ENCODE assay signal across 9 cellular contexts in genomic region chr11:32231909-32232493, GRCh38.
DNase-seq lines count a peak whose midpoint lies in the region; ATAC-seq and TF ChIP-seq lines count a peak whose summit lies in the region.
"Had no signal": no experiment of that assay in that cellular context is flagged by ENCODE, and none has a peak within 500 bp of the region (broad histone marks: within the 10 kb centered on the region; RNA-seq: fewer than 3 reads in every experiment).

No MANE protein-coding gene starts in this region.

- no peaks in the 10 kb centered on the region for H3K27me3 ChIP-seq in endodermal cell (ENCODE audit: control insufficient read depth, insufficient read depth, low read length, poor library complexity, severe bottlenecking)
- no peaks in the 10 kb centered on the region for H3K27me3 ChIP-seq in effector memory CD4-positive, alpha-beta T cell (replicated peaks; ENCODE audit: control insufficient read depth, insufficient read depth, low read length, poor library complexity, severe bottlenecking)

- H3K27ac ChIP-seq in endodermal cell (ENCODE audit: low read depth, low read length), result no peak overlapping the region
- H3K27ac ChIP-seq in effector memory CD4-positive, alpha-beta T cell (ENCODE audit: insufficient read depth, low read length, poor library complexity, severe bottlenecking), result no peak overlapping the region
- H3K27ac ChIP-seq: SK-N-MC had no signal

- peaks cover 2% of the 10 kb centered on the region for H3K4me1 Mint-ChIP-seq in endodermal cell
- H3K4me1 Mint-ChIP-seq in stimulated activated effector memory CD8-positive, alpha-beta T cell treated with anti-CD3 and anti-CD28 coated beads, Interleukin-12 subunit alpha, Interleukin-12 subunit beta, amount 100 ng/mL, for 72 hours, result no peaks in the 10 kb centered on the region

- WGBS in endodermal cell (ENCODE audit: insufficient coverage in 1 of 2, insufficient read length in 1 of 2), 2 experiments, result 40 to 61% methylated on average over 2 to 3 of the region's 3 CpGs

- no peaks in the 10 kb centered on the region for H3K36me3 ChIP-seq in endodermal cell (ENCODE audit: control insufficient read depth, insufficient read depth, low read length)
- H3K36me3 ChIP-seq in effector memory CD4-positive, alpha-beta T cell (ENCODE audit: control insufficient read depth, insufficient read depth, low read length), result no peaks in the 10 kb centered on the region

- no peaks in the 10 kb centered on the region for H3K9me3 ChIP-seq in endodermal cell (ENCODE audit: control insufficient read depth, low read length)
- H3K9me3 ChIP-seq in effector memory CD4-positive, alpha-beta T cell (ENCODE audit: control insufficient read depth, low read length), result no peaks in the 10 kb centered on the region

- DNase-seq in Ammon's horn (ENCODE audit: low spot score) (peak; percentile 21), GM13977 (ENCODE audit: low spot score) (peak; percentile 46), NCI-H748 treated with DMSO at 0.1 percent for 48 hours (lab: John Stamatoyannopoulos, UW) (peak; percentile 7), endodermal cell (peak; percentile 87)
- DNase-seq in stimulated activated effector memory CD8-positive, alpha-beta T cell treated with anti-CD3 and anti-CD28 coated beads, Interleukin-12 subunit alpha, Interleukin-12 subunit beta, amount 100 ng/mL, for 72 hours (ENCODE audit: low spot score in 2 of 2), result no peak
- no peak for DNase-seq in effector memory CD4-positive, alpha-beta T cell

- TF ChIP-seq CTCF in GM13977 (IDR thresholded peaks at IDR 0.05; ENCODE audit: extremely low read depth, insufficient read depth, missing control alignments) (peak; percentile 73), endodermal cell (conservative IDR thresholded peaks at IDR 0.05) (peak; percentile 89)

- no peak overlapping the region for H3K27ac Mint-ChIP-seq in endodermal cell
- H3K27ac Mint-ChIP-seq in stimulated activated effector memory CD8-positive, alpha-beta T cell treated with anti-CD3 and anti-CD28 coated beads, Interleukin-12 subunit alpha, Interleukin-12 subunit beta, amount 100 ng/mL, for 72 hours, result no peak overlapping the region

- no peak overlapping the region for H3K4me3 Mint-ChIP-seq in endodermal cell
- no peak overlapping the region for H3K4me3 Mint-ChIP-seq in stimulated activated effector memory CD8-positive, alpha-beta T cell treated with anti-CD3 and anti-CD28 coated beads, Interleukin-12 subunit alpha, Interleukin-12 subunit beta, amount 100 ng/mL, for 72 hours

- peak; percentile 92 for ATAC-seq in HG02884 (IDR thresholded peaks at IDR 0.05; ENCODE audit: unreplicated experiment)
- peak; percentile 51 for ATAC-seq in stimulated activated effector memory CD8-positive, alpha-beta T cell treated with anti-CD3 and anti-CD28 coated beads, Interleukin-12 subunit alpha, Interleukin-12 subunit beta, amount 100 ng/mL, for 72 hours
- no peak for ATAC-seq in GM19035 (IDR thresholded peaks at IDR 0.05; ENCODE audit: unreplicated experiment)

- H3K36me3 Mint-ChIP-seq in endodermal cell (ENCODE audit: low read depth), result no peaks in the 10 kb centered on the region
- no peaks in the 10 kb centered on the region for H3K36me3 Mint-ChIP-seq in stimulated activated effector memory CD8-positive, alpha-beta T cell treated with anti-CD3 and anti-CD28 coated beads, Interleukin-12 subunit alpha, Interleukin-12 subunit beta, amount 100 ng/mL, for 72 hours

- in situ Hi-C loops in GM13977 (cut with MboI; ENCODE audit: low pct_unique_long_range_greater_than_20kb, low sequenced_read_pairs, unreplicated experiment), result no loop called here

- peaks cover 5% of the 10 kb centered on the region for H3K9me3 Mint-ChIP-seq in endodermal cell
- H3K9me3 Mint-ChIP-seq in stimulated activated effector memory CD8-positive, alpha-beta T cell treated with anti-CD3 and anti-CD28 coated beads, Interleukin-12 subunit alpha, Interleukin-12 subunit beta, amount 100 ng/mL, for 72 hours, result no peaks in the 10 kb centered on the region

- no peak overlapping the region for H3K9ac ChIP-seq in endodermal cell (ENCODE audit: extremely low read depth, low read length, poor library complexity, severe bottlenecking)

- H3K27me3 Mint-ChIP-seq in endodermal cell (ENCODE audit: insufficient read depth), result no peaks in the 10 kb centered on the region

- H3K4me3 ChIP-seq in endodermal cell (ENCODE audit: low read length), result no peak overlapping the region
- H3K4me3 ChIP-seq in effector memory CD4-positive, alpha-beta T cell (ENCODE audit: insufficient read depth, low read depth, low read length, poor library complexity, severe bottlenecking), result no peak overlapping the region
- H3K4me3 ChIP-seq: SK-N-MC had no signal

- H3K4me1 ChIP-seq in endodermal cell (ENCODE audit: control insufficient read depth, insufficient read depth, low read length), result peaks cover 3% of the 10 kb centered on the region
- no peaks in the 10 kb centered on the region for H3K4me1 ChIP-seq in effector memory CD4-positive, alpha-beta T cell (ENCODE audit: control insufficient read depth, insufficient read depth, low read length, poor library complexity, severe bottlenecking)

Comparison
In these comparisons a context has a peak if more than half of its experiments do, and no peak if none do; other contexts are left out.
1. DNase-seq: peak in Ammon's horn (single experiment), GM13977 (single experiment), NCI-H748 treated with DMSO at 0.1 percent for 48 hours (single experiment) and endodermal cell (single experiment); none in stimulated activated effector memory CD8-positive, alpha-beta T cell treated with anti-CD3 and anti-CD28 coated beads, Interleukin-12 subunit alpha, Interleukin-12 subunit beta, amount 100 ng/mL, for 72 hours (0 of 2) and effector memory CD4-positive, alpha-beta T cell (0 of 3).